ENCODE assay signal across 1 cellular context in the genomic region with DNA sequence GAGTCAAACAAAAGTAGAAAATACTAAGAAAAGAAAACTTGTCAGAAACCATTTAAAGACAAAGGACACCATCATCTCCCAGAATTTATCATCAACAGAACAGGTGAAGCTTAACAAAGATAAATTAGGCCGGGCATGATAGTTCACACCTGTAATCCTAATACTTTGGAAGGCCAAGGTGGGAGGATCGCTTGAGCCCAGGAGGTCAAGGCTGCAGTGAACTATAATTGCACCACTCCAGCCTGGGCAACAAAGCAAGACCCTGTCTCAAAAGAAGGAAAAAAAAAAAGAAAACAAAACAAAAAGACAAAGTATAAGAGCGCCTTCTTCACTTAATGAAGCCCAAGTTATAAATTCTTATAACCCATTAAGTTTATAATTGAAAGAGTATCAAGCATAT.
TF ChIP-seq lines count a peak whose summit lies in the region.

No MANE protein-coding gene starts in this region.

TF ChIP-seq in K562, 482 proteins besides CTCF, POLR2A, EP300 and RAD21:
- TF ChIP-seq ZNF121 (CRISPR knock-in tag; conservative IDR thresholded peaks at IDR 0.05) (peak; percentile 57), GABPB1 (CRISPR knock-in tag; IDR thresholded peaks at IDR 0.05) (0 out of 2 replicates have a peak, but pooled peaks have one; percentile 20), ARID2 (IDR thresholded peaks at IDR 0.05) (0 out of 2 replicates have a peak, but pooled peaks have one; percentile 8), BCOR (IDR thresholded peaks at IDR 0.05) (peak; percentile 63), ZFP36 (IDR thresholded peaks at IDR 0.05; ENCODE audit: low read depth, low read length, partially characterized antibody) (no peak), DMBX1 (CRISPR knock-in tag; IDR thresholded peaks at IDR 0.05; ENCODE audit: borderline replicate concordance) (0 out of 2 replicates have a peak, but pooled peaks have one; percentile 51), RBM25 (IDR thresholded peaks at IDR 0.05; ENCODE audit: low read depth, low read length, severe bottlenecking) (peak; percentile 12)
- TF ChIP-seq, protein P1, sequence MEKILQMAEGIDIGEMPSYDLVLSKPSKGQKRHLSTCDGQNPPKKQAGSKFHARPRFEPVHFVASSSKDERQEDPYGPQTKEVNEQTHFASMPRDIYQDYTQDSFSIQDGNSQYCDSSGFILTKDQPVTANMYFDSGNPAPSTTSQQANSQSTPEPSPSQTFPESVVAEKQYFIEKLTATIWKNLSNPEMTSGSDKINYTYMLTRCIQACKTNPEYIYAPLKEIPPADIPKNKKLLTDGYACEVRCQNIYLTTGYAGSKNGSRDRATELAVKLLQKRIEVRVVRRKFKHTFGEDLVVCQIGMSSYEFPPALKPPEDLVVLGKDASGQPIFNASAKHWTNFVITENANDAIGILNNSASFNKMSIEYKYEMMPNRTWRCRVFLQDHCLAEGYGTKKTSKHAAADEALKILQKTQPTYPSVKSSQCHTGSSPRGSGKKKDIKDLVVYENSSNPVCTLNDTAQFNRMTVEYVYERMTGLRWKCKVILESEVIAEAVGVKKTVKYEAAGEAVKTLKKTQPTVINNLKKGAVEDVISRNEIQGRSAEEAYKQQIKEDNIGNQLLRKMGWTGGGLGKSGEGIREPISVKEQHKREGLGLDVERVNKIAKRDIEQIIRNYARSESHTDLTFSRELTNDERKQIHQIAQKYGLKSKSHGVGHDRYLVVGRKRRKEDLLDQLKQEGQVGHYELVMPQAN (IDR thresholded peaks at IDR 0.05; ENCODE audit: borderline replicate concordance), result 0 out of 2 replicates have a peak, but pooled peaks have one; percentile 39
- TF ChIP-seq, protein P2, sequence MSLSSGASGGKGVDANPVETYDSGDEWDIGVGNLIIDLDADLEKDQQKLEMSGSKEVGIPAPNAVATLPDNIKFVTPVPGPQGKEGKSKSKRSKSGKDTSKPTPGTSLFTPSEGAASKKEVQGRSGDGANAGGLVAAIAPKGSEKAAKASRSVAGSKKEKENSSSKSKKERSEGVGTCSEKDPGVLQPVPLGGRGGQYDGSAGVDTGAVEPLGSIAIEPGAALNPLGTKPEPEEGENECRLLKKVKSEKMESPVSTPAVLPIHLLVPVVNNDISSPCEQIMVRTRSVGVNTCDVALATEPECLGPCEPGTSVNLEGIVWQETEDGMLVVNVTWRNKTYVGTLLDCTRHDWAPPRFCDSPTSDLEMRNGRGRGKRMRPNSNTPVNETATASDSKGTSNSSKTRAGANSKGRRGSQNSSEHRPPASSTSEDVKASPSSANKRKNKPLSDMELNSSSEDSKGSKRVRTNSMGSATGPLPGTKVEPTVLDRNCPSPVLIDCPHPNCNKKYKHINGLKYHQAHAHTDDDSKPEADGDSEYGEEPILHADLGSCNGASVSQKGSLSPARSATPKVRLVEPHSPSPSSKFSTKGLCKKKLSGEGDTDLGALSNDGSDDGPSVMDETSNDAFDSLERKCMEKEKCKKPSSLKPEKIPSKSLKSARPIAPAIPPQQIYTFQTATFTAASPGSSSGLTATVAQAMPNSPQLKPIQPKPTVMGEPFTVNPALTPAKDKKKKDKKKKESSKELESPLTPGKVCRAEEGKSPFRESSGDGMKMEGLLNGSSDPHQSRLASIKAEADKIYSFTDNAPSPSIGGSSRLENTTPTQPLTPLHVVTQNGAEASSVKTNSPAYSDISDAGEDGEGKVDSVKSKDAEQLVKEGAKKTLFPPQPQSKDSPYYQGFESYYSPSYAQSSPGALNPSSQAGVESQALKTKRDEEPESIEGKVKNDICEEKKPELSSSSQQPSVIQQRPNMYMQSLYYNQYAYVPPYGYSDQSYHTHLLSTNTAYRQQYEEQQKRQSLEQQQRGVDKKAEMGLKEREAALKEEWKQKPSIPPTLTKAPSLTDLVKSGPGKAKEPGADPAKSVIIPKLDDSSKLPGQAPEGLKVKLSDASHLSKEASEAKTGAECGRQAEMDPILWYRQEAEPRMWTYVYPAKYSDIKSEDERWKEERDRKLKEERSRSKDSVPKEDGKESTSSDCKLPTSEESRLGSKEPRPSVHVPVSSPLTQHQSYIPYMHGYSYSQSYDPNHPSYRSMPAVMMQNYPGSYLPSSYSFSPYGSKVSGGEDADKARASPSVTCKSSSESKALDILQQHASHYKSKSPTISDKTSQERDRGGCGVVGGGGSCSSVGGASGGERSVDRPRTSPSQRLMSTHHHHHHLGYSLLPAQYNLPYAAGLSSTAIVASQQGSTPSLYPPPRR (CRISPR knock-in tag; IDR thresholded peaks at IDR 0.05; ENCODE audit: borderline replicate concordance), result no peak
